8 cellular contexts compared by ENCODE assay signal in the genomic region with DNA sequence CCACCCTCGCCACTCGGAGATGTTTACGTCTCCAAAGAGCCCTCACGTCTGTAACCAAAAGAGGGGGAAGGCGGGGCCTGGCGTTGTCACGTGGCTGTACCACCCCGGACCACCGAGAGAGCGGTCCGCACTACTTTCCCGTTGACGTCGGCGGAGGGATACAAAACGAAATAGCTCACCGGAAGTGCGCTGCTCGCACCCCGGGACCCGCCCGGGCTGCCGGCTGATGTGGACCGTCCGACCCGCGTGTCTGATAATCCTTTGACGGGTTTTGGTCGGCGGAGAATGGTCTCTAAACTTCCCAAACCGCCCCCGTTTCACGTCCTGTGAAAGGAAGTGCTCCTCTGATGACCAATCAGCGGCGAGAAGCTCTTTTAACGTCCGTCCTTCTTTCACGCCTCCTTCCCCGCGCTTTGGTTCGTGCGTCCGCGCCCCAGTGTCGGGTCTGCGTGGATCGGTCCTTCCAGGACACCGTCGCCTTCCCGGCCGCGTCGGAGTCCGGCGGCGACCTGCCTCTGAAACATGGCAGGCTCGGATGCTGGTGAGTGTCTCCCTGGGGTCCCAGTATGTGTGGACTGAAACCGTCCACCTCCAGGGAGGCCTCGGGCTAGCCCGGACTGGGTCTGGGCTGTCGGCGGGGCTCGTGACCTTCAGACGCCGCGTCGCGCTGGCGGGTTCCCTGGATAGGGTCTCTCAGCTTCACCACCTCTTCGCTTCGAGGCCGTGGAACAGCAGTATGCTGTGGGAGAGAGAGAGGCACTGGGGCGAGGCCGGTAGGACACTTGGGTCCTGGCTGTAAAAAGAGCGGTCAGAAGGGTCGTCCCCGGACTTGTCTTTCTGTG. TPM values are rescaled to one million over a fixed set of nuclear protein-coding genes. Genes with fewer than 3 reads are reported as not detected.
DNase-seq lines count a peak whose midpoint lies in the region; ATAC-seq, FAIRE-seq and TF ChIP-seq lines count a peak whose summit lies in the region.

A gene with protein sequence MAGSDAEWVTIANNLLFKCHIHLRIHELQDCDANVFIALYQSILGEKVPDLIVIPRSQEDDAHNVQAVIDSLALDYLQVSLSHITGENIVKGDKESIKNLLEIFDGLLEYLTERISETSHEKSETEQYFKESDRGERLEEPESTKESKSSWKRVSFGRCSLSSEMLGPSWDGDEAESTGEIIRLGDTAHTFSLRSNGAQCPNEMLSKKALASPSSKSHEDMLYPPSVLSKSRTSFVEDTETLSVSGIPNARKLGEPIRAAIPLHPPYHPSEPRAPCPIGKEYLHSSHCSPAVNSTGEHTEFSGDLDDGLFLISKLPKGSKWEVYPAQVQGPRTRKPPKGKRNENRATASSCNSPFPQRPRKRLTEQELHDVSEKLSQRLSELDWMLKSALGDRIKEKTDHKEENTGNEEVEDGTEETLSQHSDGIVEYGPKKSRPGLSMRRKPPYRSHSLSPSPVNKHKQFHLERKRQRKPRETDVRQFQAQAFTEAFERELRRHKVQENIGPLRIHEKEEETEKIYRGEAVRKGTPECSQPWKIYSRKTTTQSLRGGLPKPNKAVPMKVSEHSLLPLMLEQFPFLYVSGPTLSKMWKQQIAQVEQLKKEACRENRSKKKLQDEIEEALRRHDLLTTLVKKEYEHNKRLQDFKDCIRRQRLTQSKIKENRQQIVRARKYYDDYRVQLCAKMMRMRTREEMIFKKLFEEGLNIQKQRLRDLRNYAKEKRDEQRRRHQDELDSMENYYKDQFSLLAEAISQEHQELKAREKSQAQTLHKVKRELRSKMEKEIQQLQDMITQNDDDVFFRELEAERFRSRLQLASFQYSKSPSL (plus strand): TSS at position 402 of the 842 bp plus-strand sequence. CDS start 121 bp downstream, at position 523.

- no peaks in the 10 kb centered on the region for H3K27me3 ChIP-seq in Karpas-422 (ENCODE audit: low read length)
- no peaks in the 10 kb centered on the region for H3K27me3 ChIP-seq in esophagus squamous epithelium

- H3K27ac Mint-ChIP-seq in activated T-cell treated with anti-CD3 and anti-CD28 coated beads, Interleukin-2, amount 50 U/mL, for 72 hours: peak within 1 kb of the TSS; percentile 99
- H3K27ac Mint-ChIP-seq in natural killer cell: peak within 1 kb of the TSS; percentile 97 to 99

- peak within 1 kb of the TSS; percentile 98 to 99 for H3K4me3 Mint-ChIP-seq in activated T-cell treated with anti-CD3 and anti-CD28 coated beads, Interleukin-2, amount 50 U/mL, for 72 hours
- peak within 1 kb of the TSS; percentile 95 for H3K4me3 Mint-ChIP-seq in natural killer cell

- peak; percentile 94 for DNase-seq in DMS79 (lab: John Stamatoyannopoulos, UW)
- peak; percentile 99 for DNase-seq in Karpas-422
- no peak for DNase-seq in RCC 7860 (ENCODE audit: low spot score)
- DNase-seq in activated T-cell treated with anti-CD3 and anti-CD28 coated beads, Interleukin-2, amount 50 U/mL, for 72 hours: peak; percentile 96 to 98
- peak; percentile 98 for DNase-seq in esophagus squamous epithelium (lab: John Stamatoyannopoulos, UW)
- DNase-seq in natural killer cell: peak; percentile 95
- peak; percentile 100 for DNase-seq in stimulated activated naive CD4-positive, alpha-beta T cell treated with Interleukin-2 at 50 U/mL for 16 hours (lab: John Stamatoyannopoulos, UW)

- intact Hi-C loops in esophagus squamous epithelium (cut with DNase I) (no loop called here), natural killer cell (cut with micrococcal nuclease) (loop anchor here (1.0 to 5.0 kb wide), 6 partner anchors 9 to 734 kb away; a partner anchor contains a TSS)

- peaks cover 67% of the 10 kb centered on the region for H3K79me2 ChIP-seq in Karpas-422 (ENCODE audit: low read length)

- TF ChIP-seq POLR2A in esophagus squamous epithelium (IDR thresholded peaks at IDR 0.05): peak in 2 of 4 donors; percentile 85 to 90

- no peaks in the 10 kb centered on the region for H3K9me3 Mint-ChIP-seq in activated T-cell treated with anti-CD3 and anti-CD28 coated beads, Interleukin-2, amount 50 U/mL, for 72 hours
- H3K9me3 Mint-ChIP-seq in natural killer cell: no peaks in the 10 kb centered on the region

- peak within 1 kb of the TSS; percentile 97 for H3K4me2 ChIP-seq in Karpas-422 (ENCODE audit: low read depth, low read length, poor library complexity, severe bottlenecking)

- WGBS in esophagus squamous epithelium, 2 donors: 0 to 1% methylated on average over 6 to 17 of the region's 77 CpGs

- ATAC-seq in GM21737 (IDR thresholded peaks at IDR 0.05; ENCODE audit: unreplicated experiment) (peak; percentile 51), natural killer cell (peak; percentile 58 to 83 (median 72))
- ATAC-seq in activated T-cell treated with anti-CD3 and anti-CD28 coated beads, Interleukin-2, amount 50 U/mL, for 72 hours (replicated peaks in 1 of 2): peak; percentile 61 to 63

- H3K9me3 ChIP-seq in Karpas-422 (ENCODE audit: low read length) (no peaks in the 10 kb centered on the region), esophagus squamous epithelium (no peaks in the 10 kb centered on the region)

- TF ChIP-seq CTCF in esophagus squamous epithelium (IDR thresholded peaks at IDR 0.05): peak in 1 of 6 experiments; percentile 21
- no peak for TF ChIP-seq CTCF in natural killer cell (IDR thresholded peaks at IDR 0.05)

- peaks cover 67% of the 10 kb centered on the region for H3K4me1 Mint-ChIP-seq in activated T-cell treated with anti-CD3 and anti-CD28 coated beads, Interleukin-2, amount 50 U/mL, for 72 hours (ENCODE audit: low read depth)
- H3K4me1 Mint-ChIP-seq in natural killer cell: peaks cover 63 to 68% of the 10 kb centered on the region in 2 donors

- peak; percentile 26 for FAIRE-seq in RCC 7860 (lab: Jason Lieb, UNC)

- H4K20me1 ChIP-seq in Karpas-422 (ENCODE audit: insufficient read depth, low read depth, low read length): peaks cover 58% of the 10 kb centered on the region

- H3K4me3 ChIP-seq in Karpas-422 (ENCODE audit: low read length) (peak within 1 kb of the TSS; percentile 97), esophagus squamous epithelium (peak within 1 kb of the TSS; percentile 82 to 100 (median 89))

- peaks cover 39 to 51% of the 10 kb centered on the region in 2 donors for H3K36me3 Mint-ChIP-seq in activated T-cell treated with anti-CD3 and anti-CD28 coated beads, Interleukin-2, amount 50 U/mL, for 72 hours (ENCODE audit: insufficient read depth in 2 of 2)
- H3K36me3 Mint-ChIP-seq in natural killer cell: peaks cover 53% of the 10 kb centered on the region

- H3K27ac ChIP-seq in Karpas-422 (ENCODE audit: low read length): peak within 1 kb of the TSS; percentile 94
- H3K27ac ChIP-seq in esophagus squamous epithelium: peak within 1 kb of the TSS; percentile 99 to 100 (median 100)

- H3K4me1 ChIP-seq in Karpas-422 (ENCODE audit: low read length) (peaks cover 42% of the 10 kb centered on the region), esophagus squamous epithelium (peaks cover 28 to 52% (median 37%) of the 10 kb centered on the region in 3 donors)

- H2AFZ ChIP-seq in Karpas-422 (ENCODE audit: low read length): peak within 1 kb of the TSS; percentile 49

- H3K27me3 Mint-ChIP-seq in activated T-cell treated with anti-CD3 and anti-CD28 coated beads, Interleukin-2, amount 50 U/mL, for 72 hours (ENCODE audit: low read depth): no peaks in the 10 kb centered on the region
- H3K27me3 Mint-ChIP-seq in natural killer cell (ENCODE audit: low read depth in 2 of 2): no peaks in the 10 kb centered on the region

- peak within 1 kb of the TSS; percentile 100 for H3K9ac ChIP-seq in Karpas-422 (ENCODE audit: low read length)

- H3K36me3 ChIP-seq in Karpas-422 (ENCODE audit: insufficient read depth, low read length) (peaks cover 50% of the 10 kb centered on the region), esophagus squamous epithelium (peaks cover 7 to 64% (median 30%) of the 10 kb centered on the region in 3 donors)

- H3K9me2 ChIP-seq in Karpas-422 (replicated peaks; ENCODE audit: insufficient read depth, low read length): no peaks in the 10 kb centered on the region

RNA-seq across cellular contexts. Expression of the gene that starts here (rescaled TPM):
- total RNA-seq in Karpas-422 (2014; rRNA removed; shearing (Covaris generic); ENCODE audit: low replicate concordance): 42.2 and 62.1 TPM in 2 replicates
- 10 to 100 TPM; 70.9 to 80.3 TPM for total RNA-seq in activated T-cell treated with anti-CD3 and anti-CD28 coated beads, Interleukin-2, amount 50 U/mL, for 72 hours
- 10 to 100 TPM; 10.3 to 44.1 (median 23.6) TPM for total RNA-seq in esophagus squamous epithelium
- total RNA-seq in natural killer cell: 100 to 1,000 TPM; 152 to 187 (median 186) TPM
